Comparison of ENCODE assay signal across 18 cellular contexts in genomic region chr15:65246026-65246714, GRCh38. TPM values are rescaled to one million over a fixed set of nuclear protein-coding genes. Genes with fewer than 3 reads are reported as not detected.
A peak's percentile ranks its signal among the peaks of the same experiment; 100 is the strongest.
DNase-seq lines count a peak whose midpoint lies in the region; ATAC-seq and TF ChIP-seq lines count a peak whose summit lies in the region.
"Had no signal": no experiment of that assay in that cellular context is flagged by ENCODE, and none has a peak within 500 bp of the region (broad histone marks: within the 10 kb centered on the region; RNA-seq: fewer than 3 reads in every experiment).

No MANE protein-coding gene starts in this region.

- DNase-seq in RWPE1 (ENCODE audit: low spot score) (peak; percentile 62), epithelial cell of prostate (ENCODE audit: low read depth, low spot score) (peak; percentile 33), lower lobe of right lung (no peak), DMS114 treated with DMSO at 0.1 percent for 48 hours (lab: John Stamatoyannopoulos, UW; ENCODE audit: unreplicated experiment) (no peak), Ammon's horn (ENCODE audit: low spot score) (no peak)
- DNase-seq: activated CD8-positive, alpha-beta memory T cell treated with anti-CD3 and anti-CD28 coated beads for 24 hours; Caco-2; foreskin melanocyte; GF-D8; Karpas-422; SK-N-SH had no signal

- TF ChIP-seq CTCF in RWPE1 (conservative IDR thresholded peaks at IDR 0.05; ENCODE audit: low read depth) (no peak), lower lobe of right lung (IDR thresholded peaks at IDR 0.05) (no peak)

- H3K4me3 ChIP-seq in lower lobe of right lung (no peak overlapping the region), skeletal muscle tissue (ENCODE audit: low read length in 3 of 3) (no peak overlapping the region)
- H3K4me3 ChIP-seq: adrenal gland, thoracic aorta had no signal

- H3K27me3 ChIP-seq in lower lobe of right lung (ENCODE audit: low read depth) = no peaks in the 10 kb centered on the region
- H3K27me3 ChIP-seq in skeletal muscle tissue (ENCODE audit: control insufficient read depth in 3 of 3, insufficient read depth in 3 of 3, low read length in 3 of 3) = no peaks in the 10 kb centered on the region
- H3K27me3 ChIP-seq: adrenal gland had no signal

- intact Hi-C loops in lower lobe of right lung (cut with DNase I) = no loop called here

- POLR2A ChIA-PET in RWPE1 (lab: Yijun Ruan, JAX; ENCODE audit: low non-redundant PET) = no interaction called here

- H3K36me3 ChIP-seq in lower lobe of right lung (no peaks in the 10 kb centered on the region), skeletal muscle tissue (ENCODE audit: control insufficient read depth in 3 of 3, insufficient read depth in 3 of 3, low read length in 3 of 3) (peaks cover 0 to 2% (median 0%) of the 10 kb centered on the region in 3 donors)
- H3K36me3 ChIP-seq: adrenal gland had no signal

- H3K4me1 ChIP-seq in lower lobe of right lung = no peaks in the 10 kb centered on the region
- peaks cover 18 to 22% (median 21%) of the 10 kb centered on the region in 3 donors for H3K4me1 ChIP-seq in skeletal muscle tissue (ENCODE audit: control insufficient read depth in 3 of 3, insufficient read depth in 3 of 3, low read length in 3 of 3)
- H3K4me1 ChIP-seq: adrenal gland had no signal

- peak overlapping the region in 1 of 3 donors; percentile 21 for H3K9ac ChIP-seq in skeletal muscle tissue (ENCODE audit: low read depth in 1 of 3, low read length in 3 of 3)
- H3K9ac ChIP-seq: SK-N-SH had no signal

- ATAC-seq in lower lobe of right lung (no peak), GM18511 (IDR thresholded peaks at IDR 0.05; ENCODE audit: unreplicated experiment) (no peak), HG03571 (IDR thresholded peaks at IDR 0.05; ENCODE audit: unreplicated experiment) (no peak)

- CTCF ChIA-PET in RWPE1 (lab: Yijun Ruan, JAX) = interaction anchor here (0.6 to 1.3 kb wide), 3 partner anchors 25 to 212 kb away, joined by 3 to 6 read pairs (median 3); no protein-coding TSS in a partner anchor

- H3K9me3 ChIP-seq in lower lobe of right lung (no peaks in the 10 kb centered on the region), skeletal muscle tissue (ENCODE audit: control insufficient read depth in 3 of 3, low read length in 3 of 3) (no peaks in the 10 kb centered on the region)
- H3K9me3 ChIP-seq: adrenal gland, Caco-2, SK-N-SH, thoracic aorta had no signal

- no peak overlapping the region for H3K27ac ChIP-seq in RWPE1
- no peak overlapping the region for H3K27ac ChIP-seq in epithelial cell of prostate
- H3K27ac ChIP-seq in lower lobe of right lung = peak overlapping the region; percentile 10
- peak overlapping the region; percentile 64 for H3K27ac ChIP-seq in skeletal muscle tissue (ENCODE audit: low read depth, low read length)
- H3K27ac ChIP-seq: thoracic aorta had no signal

RNA-seq across cellular contexts. Expression of gene CILP, which starts 34.9 kb away (rescaled TPM):
- total RNA-seq in lower lobe of right lung (10.2 TPM), skeletal muscle tissue (38.1 TPM)
- total RNA-seq: Caco-2 had no signal

RNA-seq across cellular contexts. Expression of gene PARP16, which starts 40.5 kb away (rescaled TPM):
- total RNA-seq in lower lobe of right lung = 8.8 TPM
- total RNA-seq in skeletal muscle tissue = 7.3 TPM

RNA-seq across cellular contexts. Expression of gene RNU5A-1, which starts 49.7 kb away (rescaled TPM):
- total RNA-seq in lower lobe of right lung = not detected
- total RNA-seq in skeletal muscle tissue = not detected
- total RNA-seq: activated T-helper 2 cell treated with anti-CD3 and anti-CD28 coated beads, Interferon-gamma antibody, Interleukin-2, Interleukin-4, amounts not matched to agents 10 μg/mL and 5 μg/mL and 100 μg/mL, durations not matched to agents 14 hours and 24 hours and 36 hours; adrenal gland; Caco-2; mesenteric fat pad; thoracic aorta had no signal

RNA-seq across cellular contexts. Expression of gene RNU5B-1, which starts 58.3 kb away (rescaled TPM):
- 47.6 TPM for total RNA-seq in lower lobe of right lung
- not detected for total RNA-seq in skeletal muscle tissue
- total RNA-seq: activated T-helper 2 cell treated with anti-CD3 and anti-CD28 coated beads, Interferon-gamma antibody, Interleukin-2, Interleukin-4, amounts not matched to agents 10 μg/mL and 5 μg/mL and 100 μg/mL, durations not matched to agents 14 hours and 24 hours and 36 hours; Caco-2; thoracic aorta had no signal

Comparison
In these comparisons a context has a peak if more than half of its experiments do, and no peak if none do; other contexts are left out.
1. DNase-seq: peak in RWPE1 (single experiment) and epithelial cell of prostate (single experiment); none in lower lobe of right lung (single experiment), DMS114 treated with DMSO at 0.1 percent for 48 hours (single experiment) and Ammon's horn (single experiment).
2. H3K27ac ChIP-seq: peak in lower lobe of right lung (single experiment) and skeletal muscle tissue (single experiment); none in RWPE1 (single experiment) and epithelial cell of prostate (single experiment).